Comparison of ENCODE assay signal across 22 cellular contexts in genomic region chr6:401994-402640, GRCh38. TPM values are rescaled to one million over a fixed set of nuclear protein-coding genes. Genes with fewer than 3 reads are reported as not detected.
DNase-seq lines count a peak whose midpoint lies in the region; ATAC-seq and TF ChIP-seq lines count a peak whose summit lies in the region.
"Had no signal": no experiment of that assay in that cellular context is flagged by ENCODE, and none has a peak within 500 bp of the region (broad histone marks: within the 10 kb centered on the region; RNA-seq: fewer than 3 reads in every experiment).

No MANE protein-coding gene starts in this region.

- ATAC-seq in activated T-cell treated with anti-CD3 and anti-CD28 coated beads, Interleukin-2, amount 50 U/mL, for 72 hours (replicated peaks in 1 of 2): no peak
- no peak for ATAC-seq in GM21447 (IDR thresholded peaks at IDR 0.05; ENCODE audit: unreplicated experiment)
- ATAC-seq: left colon had no signal

- peak overlapping the region; percentile 83 to 92 for H3K4me3 Mint-ChIP-seq in activated T-cell treated with anti-CD3 and anti-CD28 coated beads, Interleukin-2, amount 50 U/mL, for 72 hours
- H3K4me3 Mint-ChIP-seq in nephron progenitor cell: no peak overlapping the region
- H3K4me3 Mint-ChIP-seq: neural progenitor cell had no signal

- no peaks in the 10 kb centered on the region for H3K9me3 Mint-ChIP-seq in activated T-cell treated with anti-CD3 and anti-CD28 coated beads, Interleukin-2, amount 50 U/mL, for 72 hours
- peaks cover 24% of the 10 kb centered on the region for H3K9me3 Mint-ChIP-seq in nephron progenitor cell

- H3K27me3 Mint-ChIP-seq in activated T-cell treated with anti-CD3 and anti-CD28 coated beads, Interleukin-2, amount 50 U/mL, for 72 hours (ENCODE audit: low read depth): no peaks in the 10 kb centered on the region
- H3K27me3 Mint-ChIP-seq in nephron progenitor cell (ENCODE audit: low read depth, poor library complexity): peaks cover 47% of the 10 kb centered on the region

- TF ChIP-seq CTCF in GM12865 (IDR thresholded peaks at IDR 0.05; ENCODE audit: insufficient read depth, low read depth, low read length, missing control alignments) (no peak), nephron progenitor cell (IDR thresholded peaks at IDR 0.05) (no peak)

- peaks cover 98% of the 10 kb centered on the region for H3K4me1 Mint-ChIP-seq in activated T-cell treated with anti-CD3 and anti-CD28 coated beads, Interleukin-2, amount 50 U/mL, for 72 hours (ENCODE audit: low read depth)
- peaks cover 7% of the 10 kb centered on the region for H3K4me1 Mint-ChIP-seq in nephron progenitor cell
- H3K4me1 Mint-ChIP-seq: neural progenitor cell had no signal

- peak overlapping the region; percentile 97 for H3K27ac Mint-ChIP-seq in activated T-cell treated with anti-CD3 and anti-CD28 coated beads, Interleukin-2, amount 50 U/mL, for 72 hours
- peak overlapping the region; percentile 23 for H3K27ac Mint-ChIP-seq in nephron progenitor cell
- H3K27ac Mint-ChIP-seq: neural progenitor cell had no signal

- H3K4me3 ChIP-seq in GM12865 (ENCODE audit: low read depth, low read length): no peak overlapping the region
- H3K4me3 ChIP-seq: neural progenitor cell, Peyer's patch, skin epidermis, uterus had no signal

- peak; percentile 68 for DNase-seq in activated CD8-positive, alpha-beta memory T cell treated with anti-CD3 and anti-CD28 coated beads for 24 hours
- no peak for DNase-seq in activated CD8-positive, alpha-beta memory T cell treated with anti-CD3 and anti-CD28 coated beads, Interleukin-2, amount 50 U/mL, for 4 hours
- DNase-seq in GM12865 (ENCODE audit: low read depth) (peak; percentile 38), nephron progenitor cell (no peak), DMS53 treated with DMSO at 0.1 percent for 48 hours (lab: John Stamatoyannopoulos, UW; ENCODE audit: unreplicated experiment) (no peak), HT-29 (ENCODE audit: low spot score) (no peak)
- DNase-seq in activated T-cell treated with anti-CD3 and anti-CD28 coated beads, Interleukin-2, amount 50 U/mL, for 72 hours: no peak
- DNase-seq: aorta; cerebellar nuclear complex; DMS53; effector CD8-positive, alpha-beta T cell; KG1; left colon; NCI-H1930; NCI-H446 treated with DMSO at 0.1 percent for 48 hours; Peyer's patch; substantia nigra; T-helper 9 cell; uterus had no signal

- H3K36me3 Mint-ChIP-seq in activated T-cell treated with anti-CD3 and anti-CD28 coated beads, Interleukin-2, amount 50 U/mL, for 72 hours (ENCODE audit: insufficient read depth in 2 of 2): peaks cover 59 to 91% of the 10 kb centered on the region in 2 donors
- peaks cover 14% of the 10 kb centered on the region for H3K36me3 Mint-ChIP-seq in nephron progenitor cell (ENCODE audit: low read depth)

RNA-seq across cellular contexts. Expression of gene IRF4, which starts 10.6 kb away (rescaled TPM):
- total RNA-seq in activated T-cell treated with anti-CD3 and anti-CD28 coated beads, Interleukin-2, amount 50 U/mL, for 72 hours: 100 to 1,000 TPM; 554 to 602 TPM
- not detected in 2 replicates for total RNA-seq in HT-29 (2014; rRNA removed; shearing (Covaris generic))

Comparison
In these comparisons a context has a peak if more than half of its experiments do, and no peak if none do; other contexts are left out.
1. DNase-seq: peak in activated CD8-positive, alpha-beta memory T cell treated with anti-CD3 and anti-CD28 coated beads for 24 hours (single experiment) and GM12865 (single experiment); none in activated CD8-positive, alpha-beta memory T cell treated with anti-CD3 and anti-CD28 coated beads, Interleukin-2, amount 50 U/mL, for 4 hours (single experiment), activated T-cell treated with anti-CD3 and anti-CD28 coated beads, Interleukin-2, amount 50 U/mL, for 72 hours (0 of 2), nephron progenitor cell (single experiment), DMS53 treated with DMSO at 0.1 percent for 48 hours (single experiment) and HT-29 (single experiment).
2. RNA of gene IRF4, which starts 10.6 kb away (total RNA-seq): 554 to 602 TPM in activated T-cell treated with anti-CD3 and anti-CD28 coated beads, Interleukin-2, amount 50 U/mL, for 72 hours; not detected in HT-29; every median in the first group is over 100 times any median in the second.